ENCODE assay signal across 13 cellular contexts in the genomic region with DNA sequence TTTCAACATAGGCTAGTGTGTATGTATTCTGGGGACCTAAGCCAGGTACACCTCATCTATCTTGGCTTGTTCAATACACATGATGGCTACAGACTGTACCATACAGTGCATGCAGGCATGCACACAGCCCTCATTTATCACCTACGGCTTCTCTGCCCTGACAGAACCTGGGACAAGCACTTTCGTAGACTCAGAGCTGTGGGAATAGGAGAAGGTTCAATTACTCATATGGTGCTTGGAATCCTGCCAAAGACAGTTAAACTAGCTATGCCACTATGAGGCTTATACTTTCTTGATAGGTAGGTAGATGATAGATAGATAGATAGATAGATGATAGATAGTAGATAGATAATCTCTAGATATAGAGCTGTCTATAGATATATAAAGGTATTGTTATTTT.
DNase-seq lines count a peak whose midpoint lies in the region; ATAC-seq and FAIRE-seq lines count a peak whose summit lies in the region.
"Had no signal": no experiment of that assay in that cellular context is flagged by ENCODE, and none has a peak within 500 bp of the region (broad histone marks: within the 10 kb centered on the region; RNA-seq: fewer than 3 reads in every experiment).

No MANE protein-coding gene starts in this region.

- peak; percentile 34 for DNase-seq in HT1080 (ENCODE audit: low read depth)
- DNase-seq in NCI-H1694 treated with DMSO at 0.1 percent for 48 hours (lab: John Stamatoyannopoulos, UW) = peak; percentile 34
- peak; percentile 15 for DNase-seq in NCI-H774 (lab: John Stamatoyannopoulos, UW)
- peak; percentile 7 for DNase-seq in iris pigment epithelial cell (ENCODE audit: low read depth)
- no peak for DNase-seq in middle frontal gyrus (ENCODE audit: extremely low spot score, low spot score)
- no peak for DNase-seq in RCC 7860 (ENCODE audit: low spot score)
- DNase-seq: activated CD4-positive, alpha-beta T cell treated with anti-CD3 and anti-CD28 coated beads for 36 hours; activated gamma-delta T cell; aorta; GOT3 had no signal

- ATAC-seq in GM21825 (IDR thresholded peaks at IDR 0.05; ENCODE audit: unreplicated experiment) = no peak
- ATAC-seq: activated CD4-positive, alpha-beta T cell treated with anti-CD3 and anti-CD28 coated beads for 36 hours; esophagus mucosa had no signal

- no peak for FAIRE-seq in RCC 7860 (lab: Jason Lieb, UNC)
- FAIRE-seq: islet of Langerhans had no signal

Comparison
In these comparisons a context has a peak if more than half of its experiments do, and no peak if none do; other contexts are left out.
1. DNase-seq: peak in HT1080 (single experiment), NCI-H1694 treated with DMSO at 0.1 percent for 48 hours (single experiment), NCI-H774 (single experiment) and iris pigment epithelial cell (single experiment); none in middle frontal gyrus (single experiment) and RCC 7860 (single experiment).